1 cellular context compared by ENCODE assay signal in the genomic region with DNA sequence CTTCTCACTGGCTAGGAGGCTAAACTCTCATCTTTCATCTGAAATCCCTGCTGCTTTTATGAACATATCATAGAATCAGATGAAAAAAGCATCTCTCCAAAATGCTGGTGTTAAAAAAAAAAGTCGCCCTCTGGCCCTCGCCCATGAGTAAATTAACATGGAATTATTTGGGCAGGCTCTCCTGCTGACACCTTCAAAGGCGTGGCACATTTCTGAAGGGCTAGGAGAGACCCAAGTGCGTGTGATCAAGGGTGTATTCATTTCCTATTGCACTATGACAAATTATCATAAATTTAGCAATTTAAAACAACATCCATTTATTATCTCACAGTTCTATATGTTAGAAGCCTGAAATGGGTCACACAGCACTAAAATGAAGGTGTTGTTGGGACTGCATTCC.
TF ChIP-seq lines count a peak whose summit lies in the region.

No MANE protein-coding gene starts in this region.

TF ChIP-seq in Ishikawa, 13 proteins besides CTCF, POLR2A, EP300 and RAD21 (continued from another document):
- no peak for TF ChIP-seq TAF1 (IDR thresholded peaks at IDR 0.05; ENCODE audit: low read depth)
- TF ChIP-seq NFIC (IDR thresholded peaks at IDR 0.05), result 0 out of 2 replicates have a peak, but pooled peaks have one; percentile 28
